ENCODE assay signal across 1 cellular context in genomic region chr9:72145733-72146132, GRCh38.
TF ChIP-seq lines count a peak whose summit lies in the region.

No MANE protein-coding gene starts in this region.

TF ChIP-seq in HCT116, 20 proteins besides CTCF, POLR2A, EP300 and RAD21:
- no peak for TF ChIP-seq CEBPB (IDR thresholded peaks at IDR 0.05; ENCODE audit: low read depth)
- TF ChIP-seq FOSL1 (IDR thresholded peaks at IDR 0.05; ENCODE audit: low read depth): no peak
